ENCODE assay signal across 8 cellular contexts in genomic region chr19:54462713-54463530, GRCh38. TPM values are rescaled to one million over a fixed set of nuclear protein-coding genes. Genes with fewer than 3 reads are reported as not detected.
DNase-seq lines count a peak whose midpoint lies in the region; ATAC-seq and TF ChIP-seq lines count a peak whose summit lies in the region.

No MANE protein-coding gene starts in this region.

- H3K9ac ChIP-seq in mesendoderm (ENCODE audit: low read length), result peak overlapping the region; percentile 95

- no peaks in the 10 kb centered on the region for H3K9me3 Mint-ChIP-seq in activated CD4-positive, alpha-beta memory T cell treated with anti-CD3 and anti-CD28 coated beads, Interleukin-2, amount 10 ng/mL, durations not matched to agents 7 days and 5 days

- TF ChIP-seq CTCF in GM12872 (IDR thresholded peaks at IDR 0.05; ENCODE audit: insufficient read depth, low read depth, low read length), result 0 out of 3 replicates have a peak, but pooled peaks have one; percentile 18

- H3K4me3 Mint-ChIP-seq in activated CD4-positive, alpha-beta memory T cell treated with anti-CD3 and anti-CD28 coated beads, Interleukin-2, amount 10 ng/mL, durations not matched to agents 7 days and 5 days, result peak overlapping the region; percentile 83

- H2BK5ac ChIP-seq in mesendoderm (ENCODE audit: low read length), result peak overlapping the region; percentile 52

- H3K79me2 ChIP-seq in mesendoderm (ENCODE audit: control insufficient read depth, insufficient read depth, low read length), result peaks cover 4% of the 10 kb centered on the region

- no CpG with 5 or more reads among the region's 87 CpGs for WGBS in mesendoderm (ENCODE audit: extremely low coverage, insufficient coverage, low lambda C conversion rate)

- peak overlapping the region; percentile 2 for H3K18ac ChIP-seq in mesendoderm (ENCODE audit: low read length)

- peak overlapping the region; percentile 78 for H3K27ac Mint-ChIP-seq in activated CD4-positive, alpha-beta memory T cell treated with anti-CD3 and anti-CD28 coated beads, Interleukin-2, amount 10 ng/mL, durations not matched to agents 7 days and 5 days

- H3K27me3 ChIP-seq in effector memory CD4-positive, alpha-beta T cell (replicated peaks; ENCODE audit: control insufficient read depth, insufficient read depth, low read length, poor library complexity, severe bottlenecking), result no peaks in the 10 kb centered on the region
- H3K27me3 ChIP-seq in mesendoderm (ENCODE audit: insufficient read depth, low read length, poor library complexity), result no peaks in the 10 kb centered on the region

- peaks cover 14% of the 10 kb centered on the region for H3K79me1 ChIP-seq in mesendoderm (ENCODE audit: low read length)

- peaks cover 11% of the 10 kb centered on the region for H3K27me3 Mint-ChIP-seq in activated CD4-positive, alpha-beta memory T cell treated with anti-CD3 and anti-CD28 coated beads, Interleukin-2, amount 10 ng/mL, durations not matched to agents 7 days and 5 days

- POLR2A ChIA-PET in activated CD4-positive, alpha-beta memory T cell treated with anti-CD3 and anti-CD28 coated beads, Interleukin-2, amount 10 ng/mL, durations not matched to agents 7 days and 5 days (lab: Charles Lee), result interaction anchor here (0.9 to 3.4 kb wide), 7 partner anchors 9 to 793 kb away, joined by 3 to 66 read pairs (median 5); partner anchors contain the start of genes CNOT3, LENG8 and RPS9

- H3K36me3 ChIP-seq in effector memory CD4-positive, alpha-beta T cell (ENCODE audit: control insufficient read depth, insufficient read depth, low read length), result peaks cover 35% of the 10 kb centered on the region
- H3K36me3 ChIP-seq in mesendoderm (ENCODE audit: control insufficient read depth, insufficient read depth, low read length), result peaks cover 20% of the 10 kb centered on the region

- H3K27ac ChIP-seq in effector memory CD4-positive, alpha-beta T cell (ENCODE audit: insufficient read depth, low read length, poor library complexity, severe bottlenecking), result peak overlapping the region; percentile 80
- peak overlapping the region; percentile 73 for H3K27ac ChIP-seq in mesendoderm (ENCODE audit: low read depth, low read length)

- H3K4me2 ChIP-seq in mesendoderm (ENCODE audit: low read length), result peak overlapping the region; percentile 77

- H3K4me1 ChIP-seq in effector memory CD4-positive, alpha-beta T cell (ENCODE audit: control insufficient read depth, insufficient read depth, low read length, poor library complexity, severe bottlenecking), result peaks cover 25% of the 10 kb centered on the region
- peaks cover 5% of the 10 kb centered on the region for H3K4me1 ChIP-seq in mesendoderm (ENCODE audit: control insufficient read depth, low read depth, low read length)

- peak overlapping the region; percentile 94 for H3K23ac ChIP-seq in mesendoderm (ENCODE audit: low read length)

- peak; percentile 10 for ATAC-seq in HG02588 (IDR thresholded peaks at IDR 0.05; ENCODE audit: unreplicated experiment)

- no peak overlapping the region for H2BK120ac ChIP-seq in mesendoderm (ENCODE audit: low read depth, low read length)

- H3K56ac ChIP-seq in mesendoderm (ENCODE audit: low read length), result peak overlapping the region; percentile 99

- H3K4me3 ChIP-seq in effector memory CD4-positive, alpha-beta T cell (ENCODE audit: insufficient read depth, low read depth, low read length, poor library complexity, severe bottlenecking), result peak overlapping the region; percentile 71
- H3K4me3 ChIP-seq in mesendoderm (ENCODE audit: low read length), result peak overlapping the region; percentile 9

- H3K9me3 ChIP-seq in effector memory CD4-positive, alpha-beta T cell (ENCODE audit: control insufficient read depth, low read length), result no peaks in the 10 kb centered on the region

- DNase-seq in NCI-H2171 treated with DMSO at 0.1 percent for 48 hours (lab: John Stamatoyannopoulos, UW) (peak; percentile 52), mesendoderm (peak; percentile 87), NCI-H345 treated with DMSO at 0.1 percent for 48 hours (lab: John Stamatoyannopoulos, UW; ENCODE audit: unreplicated experiment) (no peak)
- DNase-seq in activated CD4-positive, alpha-beta memory T cell treated with anti-CD3 and anti-CD28 coated beads, Interleukin-2, amount 10 ng/mL, durations not matched to agents 7 days and 5 days, result peak; percentile 77
- peak; percentile 45 to 58 (median 53) for DNase-seq in effector memory CD4-positive, alpha-beta T cell
- DNase-seq in stimulated activated CD8-positive, alpha-beta memory T cell treated with anti-CD3 and anti-CD28 coated beads, Interleukin-2, amount 100 ng/mL, for 48 hours (ENCODE audit: low read depth in 2 of 2), result peak; percentile 37 to 48

- no peak overlapping the region for H4K8ac ChIP-seq in mesendoderm (ENCODE audit: low read depth, low read length)

- H4K5ac ChIP-seq in mesendoderm (ENCODE audit: low read length), result no peak overlapping the region

- H2AK5ac ChIP-seq in mesendoderm (ENCODE audit: low read length), result no peak overlapping the region

- peak overlapping the region; percentile 56 for H3K4ac ChIP-seq in mesendoderm (ENCODE audit: low read depth, low read length)

- no peak overlapping the region for H2BK15ac ChIP-seq in mesendoderm (replicated peaks; ENCODE audit: low read depth)

- H3K4me1 Mint-ChIP-seq in activated CD4-positive, alpha-beta memory T cell treated with anti-CD3 and anti-CD28 coated beads, Interleukin-2, amount 10 ng/mL, durations not matched to agents 7 days and 5 days, result peaks cover 49% of the 10 kb centered on the region

- CTCF ChIA-PET in activated CD4-positive, alpha-beta memory T cell treated with anti-CD3 and anti-CD28 coated beads, Interleukin-2, amount 10 ng/mL, durations not matched to agents 7 days and 5 days (lab: Charles Lee), result interaction anchor here (1.0 kb wide), 1 partner anchor 14 kb away, joined by 11 read pairs; the partner anchor contains the start of gene LENG8

- peaks cover 36% of the 10 kb centered on the region for H3K36me3 Mint-ChIP-seq in activated CD4-positive, alpha-beta memory T cell treated with anti-CD3 and anti-CD28 coated beads, Interleukin-2, amount 10 ng/mL, durations not matched to agents 7 days and 5 days (ENCODE audit: low read depth)

RNA-seq across cellular contexts. Expression of gene LENG9, which starts 0.7 kb away (rescaled TPM):
- total RNA-seq in activated CD4-positive, alpha-beta memory T cell treated with anti-CD3 and anti-CD28 coated beads, Interleukin-2, amount 10 ng/mL, durations not matched to agents 7 days and 5 days, result 1 to 10 TPM; 8.5 to 8.7 TPM
- polyA plus RNA-seq in mesendoderm (2013, experiment 1 of 2), result 0.72 TPM
- polyA plus RNA-seq in mesendoderm (2013, experiment 2 of 2), result 0.88 TPM

RNA-seq across cellular contexts. Expression of gene CDC42EP5, which starts 10.2 kb away (rescaled TPM):
- not detected for total RNA-seq in activated CD4-positive, alpha-beta memory T cell treated with anti-CD3 and anti-CD28 coated beads, Interleukin-2, amount 10 ng/mL, durations not matched to agents 7 days and 5 days
- polyA plus RNA-seq in mesendoderm (2013, experiment 1 of 2), result 0.67 TPM
- 1.9 TPM for polyA plus RNA-seq in mesendoderm (2013, experiment 2 of 2)

RNA-seq across cellular contexts. Expression of gene LENG8, which starts 13.9 kb away (rescaled TPM):
- total RNA-seq in activated CD4-positive, alpha-beta memory T cell treated with anti-CD3 and anti-CD28 coated beads, Interleukin-2, amount 10 ng/mL, durations not matched to agents 7 days and 5 days, result 100 to 1,000 TPM; 231 to 233 TPM
- polyA plus RNA-seq in mesendoderm (2013, experiment 1 of 2), result 54.1 TPM
- 54.1 TPM for polyA plus RNA-seq in mesendoderm (2013, experiment 2 of 2)

RNA-seq across cellular contexts. Expression of gene LAIR2, which starts 39.7 kb away (rescaled TPM):
- total RNA-seq in activated CD4-positive, alpha-beta memory T cell treated with anti-CD3 and anti-CD28 coated beads, Interleukin-2, amount 10 ng/mL, durations not matched to agents 7 days and 5 days, result 1 to 10 TPM; 2.4 to 3.8 TPM
- not detected for polyA plus RNA-seq in mesendoderm (2013, experiment 1 of 2)
- polyA plus RNA-seq in mesendoderm (2013, experiment 2 of 2), result not detected

RNA-seq across cellular contexts. Expression of gene TTYH1, which starts 47.7 kb away (rescaled TPM):
- total RNA-seq in activated CD4-positive, alpha-beta memory T cell treated with anti-CD3 and anti-CD28 coated beads, Interleukin-2, amount 10 ng/mL, durations not matched to agents 7 days and 5 days, result under 1 TPM; 0.53 to 0.68 TPM
- polyA plus RNA-seq in mesendoderm (2013, experiment 1 of 2), result 3.2 TPM
- 3.0 TPM for polyA plus RNA-seq in mesendoderm (2013, experiment 2 of 2)
